Comparison of ENCODE assay signal across 15 cellular contexts in genomic region chr2:233122541-233122940, GRCh38.
DNase-seq lines count a peak whose midpoint lies in the region; ATAC-seq and TF ChIP-seq lines count a peak whose summit lies in the region.
"Had no signal": no experiment of that assay in that cellular context is flagged by ENCODE, and none has a peak within 500 bp of the region (broad histone marks: within the 10 kb centered on the region; RNA-seq: fewer than 3 reads in every experiment).

No MANE protein-coding gene starts in this region.

- H3K36me3 Mint-ChIP-seq in CD4-positive, alpha-beta memory T cell, result peaks cover 50 to 76% of the 10 kb centered on the region in 2 donors
- H3K36me3 Mint-ChIP-seq in endothelial cell (ENCODE audit: low read depth, unreplicated experiment), result peaks cover 51% of the 10 kb centered on the region
- H3K36me3 Mint-ChIP-seq in stimulated activated effector memory CD8-positive, alpha-beta T cell treated with anti-CD3 and anti-CD28 coated beads, Interleukin-12 subunit alpha, Interleukin-12 subunit beta, amount 100 ng/mL, for 72 hours, result peaks cover 78% of the 10 kb centered on the region
- H3K36me3 Mint-ChIP-seq in activated CD8-positive, alpha-beta T cell treated with anti-CD3 and anti-CD28 coated beads, Interleukin-2, amount 10 ng/mL, durations not matched to agents 7 days and 5 days (ENCODE audit: low read depth), result peaks cover 64% of the 10 kb centered on the region

- ATAC-seq in stimulated activated effector memory CD8-positive, alpha-beta T cell treated with anti-CD3 and anti-CD28 coated beads, Interleukin-12 subunit alpha, Interleukin-12 subunit beta, amount 100 ng/mL, for 72 hours, result no peak
- no peak for ATAC-seq in activated CD8-positive, alpha-beta T cell treated with anti-CD3 and anti-CD28 coated beads, Interleukin-2, amount 10 ng/mL, durations not matched to agents 7 days and 5 days

- TF ChIP-seq CTCF in OCI-LY1 (IDR thresholded peaks at IDR 0.05; ENCODE audit: low read length), result no peak
- no peak for TF ChIP-seq CTCF in endothelial cell (IDR thresholded peaks at IDR 0.05; ENCODE audit: unreplicated experiment)

- H3K4me3 ChIP-seq in CD4-positive, alpha-beta memory T cell (ENCODE audit: low read length in 2 of 2), result no peak overlapping the region
- no peak overlapping the region for H3K4me3 ChIP-seq in OCI-LY1 (ENCODE audit: low read depth, low read length, poor library complexity, severe bottlenecking)
- H3K4me3 ChIP-seq: PC-9, SJCRH30 had no signal

- H3K27me3 Mint-ChIP-seq in CD4-positive, alpha-beta memory T cell, result no peaks in the 10 kb centered on the region
- H3K27me3 Mint-ChIP-seq in endothelial cell (ENCODE audit: unreplicated experiment), result peaks cover 9% of the 10 kb centered on the region
- no peaks in the 10 kb centered on the region for H3K27me3 Mint-ChIP-seq in activated CD8-positive, alpha-beta T cell treated with anti-CD3 and anti-CD28 coated beads, Interleukin-2, amount 10 ng/mL, durations not matched to agents 7 days and 5 days (ENCODE audit: low read depth)

- H3K9me2 ChIP-seq in OCI-LY1 (ENCODE audit: low read depth, low read length), result no peaks in the 10 kb centered on the region

- no peaks in the 10 kb centered on the region for H3K9me3 ChIP-seq in CD4-positive, alpha-beta memory T cell (ENCODE audit: control insufficient read depth in 1 of 2, low read length in 2 of 2)
- H3K9me3 ChIP-seq in OCI-LY1 (ENCODE audit: low read length), result no peaks in the 10 kb centered on the region
- H3K9me3 ChIP-seq: SJCRH30 had no signal

- peaks cover 9% of the 10 kb centered on the region for H3K4me1 ChIP-seq in CD4-positive, alpha-beta memory T cell (ENCODE audit: insufficient read depth, low read length)
- peaks cover 28% of the 10 kb centered on the region for H3K4me1 ChIP-seq in OCI-LY1 (ENCODE audit: insufficient read depth, low read length, severe bottlenecking)
- H3K4me1 ChIP-seq: SJCRH30 had no signal

- intact Hi-C loops in CD4-positive, alpha-beta memory T cell (cut with micrococcal nuclease), result no loop called here

- H2AFZ ChIP-seq in OCI-LY1 (ENCODE audit: low read length), result no peak overlapping the region

- peak overlapping the region in 4 of 7 donors; percentile 35 to 59 (median 45) for H3K27ac Mint-ChIP-seq in CD4-positive, alpha-beta memory T cell
- no peak overlapping the region for H3K27ac Mint-ChIP-seq in endothelial cell (ENCODE audit: unreplicated experiment)
- H3K27ac Mint-ChIP-seq in stimulated activated effector memory CD8-positive, alpha-beta T cell treated with anti-CD3 and anti-CD28 coated beads, Interleukin-12 subunit alpha, Interleukin-12 subunit beta, amount 100 ng/mL, for 72 hours, result peak overlapping the region; percentile 69
- no peak overlapping the region for H3K27ac Mint-ChIP-seq in activated CD8-positive, alpha-beta T cell treated with anti-CD3 and anti-CD28 coated beads, Interleukin-2, amount 10 ng/mL, durations not matched to agents 7 days and 5 days

- H4K20me1 ChIP-seq in OCI-LY1 (ENCODE audit: insufficient read depth, low read length), result no peaks in the 10 kb centered on the region

- POLR2A ChIA-PET in CD4-positive, alpha-beta memory T cell (lab: Charles Lee; ENCODE audit: partially characterized antibody), result no interaction called here
- POLR2A ChIA-PET in activated CD8-positive, alpha-beta T cell treated with anti-CD3 and anti-CD28 coated beads, Interleukin-2, amount 10 ng/mL, durations not matched to agents 7 days and 5 days (lab: Charles Lee), result interaction anchor here (0.8 kb wide), 1 partner anchor 14 kb away, joined by 3 read pairs; no protein-coding TSS in a partner anchor

- H3K36me3 ChIP-seq in CD4-positive, alpha-beta memory T cell (ENCODE audit: insufficient read depth, low read length), result peaks cover 65% of the 10 kb centered on the region
- peaks cover 42% of the 10 kb centered on the region; the same call in 1 of the 2 replicates for H3K36me3 ChIP-seq in OCI-LY1 (ENCODE audit: insufficient read depth, low read length)
- H3K36me3 ChIP-seq: SJCRH30 had no signal

- H3K4me1 Mint-ChIP-seq in CD4-positive, alpha-beta memory T cell, result peaks cover 16 to 32% (median 28%) of the 10 kb centered on the region in 4 donors
- H3K4me1 Mint-ChIP-seq in endothelial cell (ENCODE audit: unreplicated experiment), result peaks cover 20% of the 10 kb centered on the region
- peaks cover 32% of the 10 kb centered on the region for H3K4me1 Mint-ChIP-seq in stimulated activated effector memory CD8-positive, alpha-beta T cell treated with anti-CD3 and anti-CD28 coated beads, Interleukin-12 subunit alpha, Interleukin-12 subunit beta, amount 100 ng/mL, for 72 hours
- peaks cover 19% of the 10 kb centered on the region for H3K4me1 Mint-ChIP-seq in activated CD8-positive, alpha-beta T cell treated with anti-CD3 and anti-CD28 coated beads, Interleukin-2, amount 10 ng/mL, durations not matched to agents 7 days and 5 days (ENCODE audit: low read depth)

- H3K9ac ChIP-seq in OCI-LY1 (ENCODE audit: low read length), result no peak overlapping the region

- H3F3A ChIP-seq in OCI-LY1 (ENCODE audit: insufficient read depth, low read length), result no peaks in the 10 kb centered on the region

- no peaks in the 10 kb centered on the region for H3K79me2 ChIP-seq in OCI-LY1 (ENCODE audit: insufficient read depth, low read length)

- H3K27ac ChIP-seq in CD4-positive, alpha-beta memory T cell (ENCODE audit: low read depth, low read length), result no peak overlapping the region
- H3K27ac ChIP-seq in OCI-LY1 (ENCODE audit: low read depth, low read length, poor library complexity, severe bottlenecking), result peak overlapping the region; percentile 13
- H3K27ac ChIP-seq: PC-9, SJCRH30 had no signal

- H3K4me3 Mint-ChIP-seq in CD4-positive, alpha-beta memory T cell, result no peak overlapping the region
- peak overlapping the region; percentile 45 for H3K4me3 Mint-ChIP-seq in endothelial cell (ENCODE audit: unreplicated experiment)
- H3K4me3 Mint-ChIP-seq in stimulated activated effector memory CD8-positive, alpha-beta T cell treated with anti-CD3 and anti-CD28 coated beads, Interleukin-12 subunit alpha, Interleukin-12 subunit beta, amount 100 ng/mL, for 72 hours, result no peak overlapping the region
- no peak overlapping the region for H3K4me3 Mint-ChIP-seq in activated CD8-positive, alpha-beta T cell treated with anti-CD3 and anti-CD28 coated beads, Interleukin-2, amount 10 ng/mL, durations not matched to agents 7 days and 5 days

- H3K27me3 ChIP-seq in CD4-positive, alpha-beta memory T cell (ENCODE audit: insufficient read depth, low read length), result no peaks in the 10 kb centered on the region
- no peaks in the 10 kb centered on the region for H3K27me3 ChIP-seq in OCI-LY1 (ENCODE audit: insufficient read depth, low read length)
- H3K27me3 ChIP-seq: SJCRH30 had no signal

- no peak overlapping the region for H3K4me2 ChIP-seq in OCI-LY1 (ENCODE audit: low read length)

- DNase-seq in CD4-positive, alpha-beta memory T cell, result no peak
- no peak for DNase-seq in endothelial cell (ENCODE audit: low spot score)
- no peak for DNase-seq in stimulated activated effector memory CD8-positive, alpha-beta T cell treated with anti-CD3 and anti-CD28 coated beads, Interleukin-12 subunit alpha, Interleukin-12 subunit beta, amount 100 ng/mL, for 72 hours (ENCODE audit: low spot score in 2 of 2)
- DNase-seq in activated CD8-positive, alpha-beta T cell treated with anti-CD3 and anti-CD28 coated beads, Interleukin-2, amount 10 ng/mL, durations not matched to agents 7 days and 5 days, result no peak
- DNase-seq in HPDE6-E6E7 (ENCODE audit: extremely low spot score), result no peak
- DNase-seq in NCI-H1105 (lab: John Stamatoyannopoulos, UW), result no peak
- DNase-seq: C1 segment of cervical spinal cord, DMS79 treated with DMSO at 0.1 percent for 48 hours, NCI-H1436, NCI-H1930, NCI-H345, NCI-H524 treated with DMSO at 0.1 percent for 48 hours, SJCRH30 had no signal

- CTCF ChIA-PET in CD4-positive, alpha-beta memory T cell (lab: Charles Lee; ENCODE audit: partially characterized antibody), result interaction anchor here (0.9 to 1.0 kb wide), 2 partner anchors 69 to 129 kb away, joined by 3 read pairs; partner anchors contain the start of gene ATG16L1
- CTCF ChIA-PET in activated CD8-positive, alpha-beta T cell treated with anti-CD3 and anti-CD28 coated beads, Interleukin-2, amount 10 ng/mL, durations not matched to agents 7 days and 5 days (lab: Charles Lee), result no interaction called here

- H3K9me3 Mint-ChIP-seq in CD4-positive, alpha-beta memory T cell, result no peaks in the 10 kb centered on the region
- H3K9me3 Mint-ChIP-seq in endothelial cell (ENCODE audit: unreplicated experiment), result no peaks in the 10 kb centered on the region
- H3K9me3 Mint-ChIP-seq in stimulated activated effector memory CD8-positive, alpha-beta T cell treated with anti-CD3 and anti-CD28 coated beads, Interleukin-12 subunit alpha, Interleukin-12 subunit beta, amount 100 ng/mL, for 72 hours, result no peaks in the 10 kb centered on the region
- H3K9me3 Mint-ChIP-seq in activated CD8-positive, alpha-beta T cell treated with anti-CD3 and anti-CD28 coated beads, Interleukin-2, amount 10 ng/mL, durations not matched to agents 7 days and 5 days (ENCODE audit: insufficient read depth), result no peaks in the 10 kb centered on the region

Comparison
In these comparisons a context has a peak if more than half of its experiments do, and no peak if none do; other contexts are left out.
1. H3K27ac Mint-ChIP-seq: peak in CD4-positive, alpha-beta memory T cell (4 of 7) and stimulated activated effector memory CD8-positive, alpha-beta T cell treated with anti-CD3 and anti-CD28 coated beads, Interleukin-12 subunit alpha, Interleukin-12 subunit beta, amount 100 ng/mL, for 72 hours (single experiment); none in endothelial cell (single experiment) and activated CD8-positive, alpha-beta T cell treated with anti-CD3 and anti-CD28 coated beads, Interleukin-2, amount 10 ng/mL, durations not matched to agents 7 days and 5 days (single experiment).